Comparison of ENCODE assay signal across 24 cellular contexts in genomic region chr1:154663656-154664055, GRCh38. TPM values are rescaled to one million over a fixed set of nuclear protein-coding genes. Genes with fewer than 3 reads are reported as not detected.
DNase-seq lines count a peak whose midpoint lies in the region; ATAC-seq and TF ChIP-seq lines count a peak whose summit lies in the region.
"Had no signal": no experiment of that assay in that cellular context is flagged by ENCODE, and none has a peak within 500 bp of the region (broad histone marks: within the 10 kb centered on the region; RNA-seq: fewer than 3 reads in every experiment).

No MANE protein-coding gene starts in this region.

- TF ChIP-seq CTCF in stomach (IDR thresholded peaks at IDR 0.05) = no peak
- TF ChIP-seq CTCF in gastroesophageal sphincter (IDR thresholded peaks at IDR 0.05) = no peak

- TF ChIP-seq EP300 in stomach (IDR thresholded peaks at IDR 0.05) = no peak
- no peak for TF ChIP-seq EP300 in gastroesophageal sphincter (IDR thresholded peaks at IDR 0.05)

- H3K27me3 ChIP-seq in stomach (peaks cover 0 to 7% (median 5%) of the 10 kb centered on the region in 3 donors), gastroesophageal sphincter (peaks cover 13% of the 10 kb centered on the region)
- H3K27me3 ChIP-seq: ascending aorta, colonic mucosa had no signal

- H3K4me1 ChIP-seq in stomach (no peaks in the 10 kb centered on the region), gastroesophageal sphincter (no peaks in the 10 kb centered on the region)
- H3K4me1 ChIP-seq: ascending aorta, colonic mucosa, parathyroid adenoma had no signal

- ATAC-seq in left ventricle myocardium superior = peak; percentile 77
- ATAC-seq in Right ventricle myocardium inferior = no peak
- no peak for ATAC-seq in gastroesophageal sphincter
- ATAC-seq: activated CD4-positive, alpha-beta T cell treated with anti-CD3 and anti-CD28 coated beads for 36 hours; activated T-cell treated with anti-CD3 and anti-CD28 coated beads, Interleukin-2, amount 50 U/mL, for 72 hours; natural killer cell treated with Interleukin-12 subunit alpha and Interleukin-12 subunit beta and Interleukin-15 and Interleukin-18, amount 100 ng/mL, for 72 hours; stimulated activated effector memory CD8-positive, alpha-beta T cell treated with anti-CD3 and anti-CD28 coated beads, Interleukin-12 subunit alpha, Interleukin-12 subunit beta, amount 100 ng/mL, for 72 hours had no signal

- no peak for TF ChIP-seq POLR2A in stomach (IDR thresholded peaks at IDR 0.05)
- no peak for TF ChIP-seq POLR2A in gastroesophageal sphincter (IDR thresholded peaks at IDR 0.05)

- H3K4me3 ChIP-seq in stomach (no peak overlapping the region), gastroesophageal sphincter (no peak overlapping the region)
- H3K4me3 ChIP-seq: ascending aorta, colonic mucosa had no signal

- no peaks in the 10 kb centered on the region for H3K36me3 ChIP-seq in stomach
- H3K36me3 ChIP-seq in gastroesophageal sphincter = no peaks in the 10 kb centered on the region
- H3K36me3 ChIP-seq: ascending aorta, colonic mucosa had no signal

- DNase-seq in left ventricle myocardium superior (no peak), Right ventricle myocardium inferior (ENCODE audit: missing footprints) (no peak), NCI-H1694 treated with DMSO at 0.1 percent for 48 hours (lab: John Stamatoyannopoulos, UW) (peak; percentile 42), astrocyte of the hippocampus (ENCODE audit: low read depth, low spot score) (peak; percentile 23), NCI-H82 treated with DMSO at 0.1 percent for 48 hours (lab: John Stamatoyannopoulos, UW; ENCODE audit: unreplicated experiment) (no peak), stomach (no peak)
- DNase-seq in activated effector memory CD4-positive, alpha-beta T cell treated with anti-CD3 and anti-CD28 coated beads, Interleukin-2, amount 50 U/mL, for 16 hours = no peak
- DNase-seq: activated CD4-positive, alpha-beta T cell treated with anti-CD3 and anti-CD28 coated beads for 36 hours; activated naive CD4-positive, alpha-beta T cell treated with anti-CD3 and anti-CD28 coated beads, Interleukin-2, amount 50 U/mL, for 16 hours; activated T-cell treated with anti-CD3 and anti-CD28 coated beads, Interleukin-2, amount 50 U/mL, for 72 hours; CD4-positive, alpha-beta memory T cell; colonic mucosa; DMS79; H7; left cardiac atrium; NCI-H2171; NCI-H774; T-helper 9 cell had no signal

- H3K9me3 ChIP-seq in stomach (no peaks in the 10 kb centered on the region), gastroesophageal sphincter (no peaks in the 10 kb centered on the region)
- H3K9me3 ChIP-seq: ascending aorta, colonic mucosa had no signal

- WGBS in stomach, 5 donors = 7 to 25% (median 10%) methylated on average over 1 of the region's 1 CpG
- WGBS in gastroesophageal sphincter (ENCODE audit: low coverage in 1 of 2), 2 donors = 71% methylated on average over 1 of the region's 1 CpG; no CpG with 5 or more reads in 1 of the 2 donors

- H3K27ac ChIP-seq in stomach = no peak overlapping the region
- no peak overlapping the region for H3K27ac ChIP-seq in gastroesophageal sphincter
- H3K27ac ChIP-seq: ascending aorta, colonic mucosa, KMS-11, parathyroid adenoma had no signal

- intact Hi-C loops in left ventricle myocardium superior (cut with micrococcal nuclease) = no loop called here
- intact Hi-C loops in Right ventricle myocardium inferior (cut with DNase I) = no loop called here
- intact Hi-C loops in stomach (cut with DNase I; ENCODE audit: low total_unique reads) = no loop called here

RNA-seq across cellular contexts. Expression of gene ADAR, which starts 55.7 kb away (rescaled TPM):
- total RNA-seq in left ventricle myocardium superior (61.3 TPM), Right ventricle myocardium inferior (52.8 TPM), stomach (100 to 1,000 TPM in 3 of 5 donors, 10 to 100 TPM in 2; 35.6 to 173 (median 110) TPM), gastroesophageal sphincter (100 to 1,000 TPM in 1 of 4 donors, 10 to 100 TPM in 3; 71.0 to 108 (median 90.4) TPM)
- 10 to 100 TPM; 23.6 to 31.3 (median 26.8) TPM for polyA plus RNA-seq in stomach

Comparison
In these comparisons a context has a peak if more than half of its experiments do, and no peak if none do; other contexts are left out.
1. DNase-seq: peak in NCI-H1694 treated with DMSO at 0.1 percent for 48 hours (single experiment) and astrocyte of the hippocampus (single experiment); none in left ventricle myocardium superior (single experiment), Right ventricle myocardium inferior (single experiment), NCI-H82 treated with DMSO at 0.1 percent for 48 hours (single experiment), stomach (single experiment) and activated effector memory CD4-positive, alpha-beta T cell treated with anti-CD3 and anti-CD28 coated beads, Interleukin-2, amount 50 U/mL, for 16 hours (single experiment).